ENCODE assay signal across 13 cellular contexts in the genomic region with DNA sequence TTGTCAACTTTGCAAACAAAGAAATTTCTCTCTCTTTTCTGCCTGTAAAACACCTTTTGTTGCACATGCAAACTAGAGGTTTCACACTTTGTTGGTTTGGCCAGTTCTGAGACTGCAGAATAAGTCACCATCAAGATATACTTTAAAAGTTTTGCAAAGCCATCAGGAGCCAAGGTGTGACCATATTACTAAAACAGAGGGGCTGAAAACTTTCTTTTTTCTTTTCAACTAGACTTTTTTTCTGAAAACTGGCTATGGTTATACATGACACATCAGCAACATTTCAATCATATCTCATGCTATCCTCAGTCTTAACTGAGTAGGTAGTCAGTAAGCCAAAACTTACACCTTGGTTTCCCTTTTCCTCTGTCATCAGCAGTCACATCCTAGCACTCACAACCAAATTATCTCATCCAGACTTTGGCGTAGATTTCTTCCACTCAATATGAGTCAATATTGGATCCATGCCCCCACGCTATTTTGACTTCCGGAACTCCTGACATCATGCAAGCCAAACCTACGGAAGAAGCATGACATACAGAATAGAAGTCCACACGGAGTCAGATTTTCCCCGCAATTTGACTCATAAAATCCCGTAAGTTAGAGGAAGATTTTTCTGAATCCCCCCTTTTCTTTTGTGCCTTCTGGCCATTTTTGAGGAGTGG. TPM values are rescaled to one million over a fixed set of nuclear protein-coding genes. Genes with fewer than 3 reads are reported as not detected.
DNase-seq lines count a peak whose midpoint lies in the region; ATAC-seq and TF ChIP-seq lines count a peak whose summit lies in the region.
"Had no signal": no experiment of that assay in that cellular context is flagged by ENCODE, and none has a peak within 500 bp of the region (broad histone marks: within the 10 kb centered on the region; RNA-seq: fewer than 3 reads in every experiment).

No MANE protein-coding gene starts in this region.

- no peaks in the 10 kb centered on the region for H3K9me3 Mint-ChIP-seq in activated naive CD8-positive, alpha-beta T cell treated with anti-CD3 and anti-CD28 coated beads, Interleukin-2, amount 10 ng/mL, durations not matched to agents 7 days and 5 days
- H3K9me3 Mint-ChIP-seq in CD14-positive monocyte: peaks cover 0 to 1% (median 0%) of the 10 kb centered on the region in 7 donors

- H3K27me3 Mint-ChIP-seq in activated naive CD8-positive, alpha-beta T cell treated with anti-CD3 and anti-CD28 coated beads, Interleukin-2, amount 10 ng/mL, durations not matched to agents 7 days and 5 days: no peaks in the 10 kb centered on the region
- peaks cover 0 to 5% (median 2%) of the 10 kb centered on the region in 3 donors for H3K27me3 Mint-ChIP-seq in CD14-positive monocyte (ENCODE audit: low read depth in 3 of 3)

- H3F3A ChIP-seq in PC-9 (ENCODE audit: insufficient read depth, low read depth): no peaks in the 10 kb centered on the region

- no peak overlapping the region for H3K4me2 ChIP-seq in PC-9

- H2AFZ ChIP-seq in PC-9: no peak overlapping the region

- no peaks in the 10 kb centered on the region for H3K36me3 ChIP-seq in right atrium auricular region
- no peaks in the 10 kb centered on the region for H3K36me3 ChIP-seq in PC-9 (ENCODE audit: low read depth)

- H3K36me3 Mint-ChIP-seq in activated naive CD8-positive, alpha-beta T cell treated with anti-CD3 and anti-CD28 coated beads, Interleukin-2, amount 10 ng/mL, durations not matched to agents 7 days and 5 days: no peaks in the 10 kb centered on the region
- no peaks in the 10 kb centered on the region for H3K36me3 Mint-ChIP-seq in CD14-positive monocyte

- TF ChIP-seq CTCF in right atrium auricular region (IDR thresholded peaks at IDR 0.05): no peak
- no peak for TF ChIP-seq CTCF in PC-9 (conservative IDR thresholded peaks at IDR 0.05)
- TF ChIP-seq CTCF in CD14-positive monocyte (IDR thresholded peaks at IDR 0.05): no peak

- CTCF ChIA-PET in PC-9 (lab: Charles Lee): no interaction called here

- POLR2A ChIA-PET in activated naive CD8-positive, alpha-beta T cell treated with anti-CD3 and anti-CD28 coated beads, Interleukin-2, amount 10 ng/mL, durations not matched to agents 7 days and 5 days (lab: Charles Lee): no interaction called here
- POLR2A ChIA-PET in PC-9 (lab: Charles Lee; ENCODE audit: unreplicated experiment): no interaction called here

- no peaks in the 10 kb centered on the region for H3K4me1 ChIP-seq in right atrium auricular region
- no peaks in the 10 kb centered on the region for H3K4me1 ChIP-seq in PC-9 (replicated peaks; ENCODE audit: insufficient read depth)

- H3K4me3 Mint-ChIP-seq in activated naive CD8-positive, alpha-beta T cell treated with anti-CD3 and anti-CD28 coated beads, Interleukin-2, amount 10 ng/mL, durations not matched to agents 7 days and 5 days: peak overlapping the region; percentile 35
- H3K4me3 Mint-ChIP-seq in CD14-positive monocyte: no peak overlapping the region

- no peaks in the 10 kb centered on the region for H3K79me2 ChIP-seq in PC-9 (ENCODE audit: low read depth)

- H3K27ac Mint-ChIP-seq in activated naive CD8-positive, alpha-beta T cell treated with anti-CD3 and anti-CD28 coated beads, Interleukin-2, amount 10 ng/mL, durations not matched to agents 7 days and 5 days: no peak overlapping the region
- H3K27ac Mint-ChIP-seq in CD14-positive monocyte: no peak overlapping the region

- H4K20me1 ChIP-seq in PC-9 (ENCODE audit: insufficient read depth): no peaks in the 10 kb centered on the region

- intact Hi-C loops in PC-9 (cut with micrococcal nuclease; ENCODE audit: unreplicated experiment) (no loop called here), CD14-positive monocyte (cut with micrococcal nuclease) (no loop called here)

- DNase-seq in activated naive CD8-positive, alpha-beta T cell treated with anti-CD3 and anti-CD28 coated beads, Interleukin-2, amount 10 ng/mL, durations not matched to agents 7 days and 5 days: no peak
- DNase-seq in right atrium auricular region (ENCODE audit: low spot score) (no peak), activated gamma-delta T cell treated with Interleukin-2 at 50 U/mL for 16 hours (no peak), PC-9 (no peak), CD14-positive monocyte (ENCODE audit: low spot score) (no peak)
- DNase-seq: Karpas-422, NCI-H510A, retina had no signal

- ATAC-seq in GM18517 (IDR thresholded peaks at IDR 0.05; ENCODE audit: unreplicated experiment) (peak; percentile 73), GM21390 (IDR thresholded peaks at IDR 0.05; ENCODE audit: unreplicated experiment) (peak; percentile 76), HG03108 (IDR thresholded peaks at IDR 0.05; ENCODE audit: unreplicated experiment) (peak; percentile 52)
- no peak for ATAC-seq in activated naive CD8-positive, alpha-beta T cell treated with anti-CD3 and anti-CD28 coated beads, Interleukin-2, amount 10 ng/mL, durations not matched to agents 7 days and 5 days (ENCODE audit: low read depth)

- no peaks in the 10 kb centered on the region for H3K9me3 ChIP-seq in right atrium auricular region
- no peaks in the 10 kb centered on the region for H3K9me3 ChIP-seq in PC-9 (ENCODE audit: insufficient read depth, low read depth)

- H3K27ac ChIP-seq in right atrium auricular region: no peak overlapping the region
- H3K27ac ChIP-seq in PC-9: no peak overlapping the region

- 0 out of 2 replicates have a peak, but pooled peaks cover 5% of the 10 kb centered on the region for H3K9me2 ChIP-seq in PC-9 (ENCODE audit: insufficient read depth)

- BruUV-seq in PC-9 (replicated peaks; lab: Mats Ljungman, UMichigan): no TSS peak

- H3K4me1 Mint-ChIP-seq in activated naive CD8-positive, alpha-beta T cell treated with anti-CD3 and anti-CD28 coated beads, Interleukin-2, amount 10 ng/mL, durations not matched to agents 7 days and 5 days: peaks cover 22% of the 10 kb centered on the region
- H3K4me1 Mint-ChIP-seq in CD14-positive monocyte: no peaks in the 10 kb centered on the region

- H3K4me3 ChIP-seq in right atrium auricular region (no peak overlapping the region), PC-9 (no peak overlapping the region)
- H3K4me3 ChIP-seq: lung had no signal

- H3K27me3 ChIP-seq in right atrium auricular region (no peaks in the 10 kb centered on the region), PC-9 (ENCODE audit: insufficient read depth, low read depth) (no peaks in the 10 kb centered on the region)

RNA-seq across cellular contexts. Expression of a gene that starts 4.1 kb away (rescaled TPM):
- total RNA-seq in activated naive CD8-positive, alpha-beta T cell treated with anti-CD3 and anti-CD28 coated beads, Interleukin-2, amount 10 ng/mL, durations not matched to agents 7 days and 5 days: under 1 TPM; 0.57 to 0.91 TPM
- not detected for total RNA-seq in right atrium auricular region
- not detected in 2 replicates for total RNA-seq in PC-9 (2021)
- not detected for polyA plus RNA-seq in CD14-positive monocyte
- total RNA-seq: H1 had no signal
- polyA plus RNA-seq: H1 had no signal
